ENCODE assay signal across 24 cellular contexts in genomic region chr14:43200519-43200918, GRCh38.
"Had no signal": no experiment of that assay in that cellular context is flagged by ENCODE, and none has a peak within 500 bp of the region (broad histone marks: within the 10 kb centered on the region; RNA-seq: fewer than 3 reads in every experiment).

No MANE protein-coding gene starts in this region.

- H3K36me3 ChIP-seq: colonic mucosa, esophagus squamous epithelium, gastroesophageal sphincter, heart left ventricle, left lung, lower lobe of right lung had no signal

- H3K27ac ChIP-seq: colonic mucosa, epithelial cell of prostate, esophagus squamous epithelium, gastroesophageal sphincter, heart left ventricle, hepatocyte, left lung, lower lobe of right lung had no signal

- H2AFZ ChIP-seq: hepatocyte had no signal

- DNase-seq: colonic mucosa; cortex of kidney; effector CD8-positive, alpha-beta T cell; effector memory CD8-positive, alpha-beta T cell; endodermal cell; erythroblast; esophagus squamous epithelium; foreskin fibroblast; foreskin melanocyte; heart left ventricle; hypothalamus; immature natural killer cell; islet precursor cell; left cardiac atrium; left lung; left ventricle myocardium superior; lower lobe of right lung; mesenchymal stem cell; mucosa of descending colon; naive B cell had no signal

- H3K27me3 ChIP-seq: colonic mucosa, esophagus squamous epithelium, gastroesophageal sphincter, heart left ventricle, hepatocyte, left lung had no signal

- H3K79me2 ChIP-seq: hepatocyte had no signal

- H3K9me3 ChIP-seq: colonic mucosa, esophagus squamous epithelium, gastroesophageal sphincter, left lung, lower lobe of right lung, mucosa of descending colon had no signal

- H3K4me3 ChIP-seq: colonic mucosa, esophagus squamous epithelium, gastroesophageal sphincter, heart left ventricle, hepatocyte, left lung, lower lobe of right lung, mucosa of descending colon had no signal

- H3K4me1 ChIP-seq: colonic mucosa, esophagus squamous epithelium, gastroesophageal sphincter, heart left ventricle, left lung, lower lobe of right lung had no signal

- H3K4me2 ChIP-seq: hepatocyte had no signal

- ATAC-seq: effector memory CD8-positive, alpha-beta T cell; esophagus mucosa; gastroesophageal sphincter; heart left ventricle; left cardiac atrium; left lung; left ventricle myocardium superior; lower lobe of right lung; mucosa of descending colon had no signal
